In genomic region chr3:171840484-171840830, GRCh38 we compare ENCODE assay signal across 18 cellular contexts. TPM values are rescaled to one million over a fixed set of nuclear protein-coding genes. Genes with fewer than 3 reads are reported as not detected.
"Had no signal": no experiment of that assay in that cellular context is flagged by ENCODE, and none has a peak within 500 bp of the region (broad histone marks: within the 10 kb centered on the region; RNA-seq: fewer than 3 reads in every experiment).

No MANE protein-coding gene starts in this region.

- H3K36me3 Mint-ChIP-seq: naive thymus-derived CD4-positive, alpha-beta T cell; T-cell had no signal

- ATAC-seq: activated CD4-positive, alpha-beta T cell treated with anti-CD3 and anti-CD28 coated beads for 36 hours; esophagus mucosa; naive thymus-derived CD4-positive, alpha-beta T cell; T-cell had no signal

- H3K4me1 Mint-ChIP-seq: activated CD4-positive, alpha-beta memory T cell treated with anti-CD3 and anti-CD28 coated beads, Interleukin-2, amount 10 ng/mL, durations not matched to agents 7 days and 5 days; activated CD4-positive, alpha-beta T cell treated with anti-CD3 and anti-CD28 coated beads for 36 hours; T-cell had no signal

- H3K27ac Mint-ChIP-seq: activated CD4-positive, alpha-beta memory T cell treated with anti-CD3 and anti-CD28 coated beads, Interleukin-2, amount 10 ng/mL, durations not matched to agents 7 days and 5 days; activated CD4-positive, alpha-beta T cell treated with anti-CD3 and anti-CD28 coated beads for 36 hours; activated T-helper 1 cell treated with anti-CD3 and anti-CD28 coated beads, Interleukin-12 subunit alpha, Interleukin-12 subunit beta, Interleukin-2, Interleukin-4 antibody, amounts not matched to agents 30 ng/mL and 10 ng/mL and 1 ng/mL, durations not matched to agents 14 hours and 24 hours and 36 hours; naive thymus-derived CD4-positive, alpha-beta T cell; T-cell had no signal

- H3K27ac ChIP-seq: transverse colon, WERI-Rb-1 had no signal

- H3K9me3 ChIP-seq: pancreas, transverse colon had no signal

- H3K36me3 ChIP-seq: pancreas, transverse colon, WERI-Rb-1 had no signal

- DNase-seq: activated CD4-positive, alpha-beta memory T cell treated with anti-CD3 and anti-CD28 coated beads, Interleukin-2, amount 10 ng/mL, durations not matched to agents 7 days and 5 days; activated CD4-positive, alpha-beta T cell treated with anti-CD3 and anti-CD28 coated beads for 36 hours; activated CD8-positive, alpha-beta memory T cell treated with anti-CD3 and anti-CD28 coated beads, Interleukin-2, amount 50 U/mL, for 4 hours; activated naive CD4-positive, alpha-beta T cell treated with Interleukin-2 at 50 U/mL for 16 hours; central memory CD4-positive, alpha-beta T cell; dermis blood vessel endothelial cell; naive thymus-derived CD4-positive, alpha-beta T cell; pancreas; retina; small intestine; T-cell; transverse colon; WERI-Rb-1 had no signal

- H3K27me3 ChIP-seq: pancreas, transverse colon had no signal

- H3K4me3 Mint-ChIP-seq: activated CD4-positive, alpha-beta memory T cell treated with anti-CD3 and anti-CD28 coated beads, Interleukin-2, amount 10 ng/mL, durations not matched to agents 7 days and 5 days; activated CD4-positive, alpha-beta T cell treated with anti-CD3 and anti-CD28 coated beads for 36 hours; activated T-helper 1 cell treated with anti-CD3 and anti-CD28 coated beads, Interleukin-12 subunit alpha, Interleukin-12 subunit beta, Interleukin-2, Interleukin-4 antibody, amounts not matched to agents 30 ng/mL and 10 ng/mL and 1 ng/mL, durations not matched to agents 14 hours and 24 hours and 36 hours; naive thymus-derived CD4-positive, alpha-beta T cell; T-cell had no signal

- H3K9me3 Mint-ChIP-seq: activated CD4-positive, alpha-beta memory T cell treated with anti-CD3 and anti-CD28 coated beads, Interleukin-2, amount 10 ng/mL, durations not matched to agents 7 days and 5 days; activated T-helper 1 cell treated with anti-CD3 and anti-CD28 coated beads, Interleukin-12 subunit alpha, Interleukin-12 subunit beta, Interleukin-2, Interleukin-4 antibody, amounts not matched to agents 30 ng/mL and 10 ng/mL and 1 ng/mL, durations not matched to agents 14 hours and 24 hours and 36 hours; T-cell had no signal

- H3K4me3 ChIP-seq: lung, pancreas, transverse colon had no signal

RNA-seq across cellular contexts. Expression of gene TMEM212, which starts 2.7 kb away (rescaled TPM):
- total RNA-seq: activated CD4-positive, alpha-beta memory T cell treated with anti-CD3 and anti-CD28 coated beads, Interleukin-2, amount 10 ng/mL, durations not matched to agents 7 days and 5 days; activated CD4-positive, alpha-beta T cell treated with anti-CD3 and anti-CD28 coated beads for 36 hours; activated T-helper 1 cell treated with anti-CD3 and anti-CD28 coated beads, Interleukin-12 subunit alpha, Interleukin-12 subunit beta, Interleukin-2, Interleukin-4 antibody, amounts not matched to agents 30 ng/mL and 10 ng/mL and 1 ng/mL, durations not matched to agents 14 hours and 24 hours and 36 hours; dermis blood vessel endothelial cell; esophagus mucosa; mononuclear cell; naive thymus-derived CD4-positive, alpha-beta T cell; pancreas; SK-MEL-5; T-cell; transverse colon had no signal
